Comparison of ENCODE assay signal across 1 cellular context in the genomic region with DNA sequence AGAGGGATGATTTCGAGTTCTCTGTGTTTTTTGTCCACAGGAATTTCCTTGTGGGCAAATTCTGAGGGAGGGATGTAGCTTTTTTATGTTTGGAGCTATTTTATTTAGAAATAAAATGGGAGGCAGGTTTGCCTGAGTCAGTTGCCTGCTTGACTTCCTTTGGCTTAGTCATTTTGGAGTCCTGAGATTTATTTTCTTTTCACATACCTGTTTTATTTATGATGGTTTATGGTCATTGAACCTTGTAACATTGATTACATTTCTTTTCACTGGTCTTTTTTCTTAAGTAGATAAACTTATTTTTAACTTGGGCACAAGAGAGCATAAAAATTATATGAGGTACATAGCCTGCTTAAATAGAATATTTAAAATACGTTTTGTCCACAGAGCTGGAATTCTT.
TF ChIP-seq lines count a peak whose summit lies in the region.

No MANE protein-coding gene starts in this region.

TF ChIP-seq in WTC11, 78 proteins besides CTCF, POLR2A, EP300 and RAD21 (continued from another document):
- TF ChIP-seq, protein P1, sequence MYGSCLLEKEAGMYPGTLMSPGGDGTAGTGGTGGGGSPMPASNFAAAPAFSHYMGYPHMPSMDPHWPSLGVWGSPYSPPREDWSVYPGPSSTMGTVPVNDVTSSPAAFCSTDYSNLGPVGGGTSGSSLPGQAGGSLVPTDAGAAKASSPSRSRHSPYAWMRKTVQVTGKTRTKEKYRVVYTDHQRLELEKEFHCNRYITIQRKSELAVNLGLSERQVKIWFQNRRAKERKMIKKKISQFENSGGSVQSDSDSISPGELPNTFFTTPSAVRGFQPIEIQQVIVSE (CRISPR knock-in tag; IDR thresholded peaks at IDR 0.05; ENCODE audit: borderline replicate concordance): no peak
- TF ChIP-seq MAX (CRISPR knock-in tag; IDR thresholded peaks at IDR 0.05) (no peak), PREB (CRISPR knock-in tag; IDR thresholded peaks at IDR 0.05; ENCODE audit: borderline replicate concordance) (no peak), MXD4 (CRISPR knock-in tag; IDR thresholded peaks at IDR 0.05; ENCODE audit: borderline replicate concordance) (no peak), ZNF396 (CRISPR knock-in tag; IDR thresholded peaks at IDR 0.05; ENCODE audit: borderline replicate concordance) (no peak), ZNF532 (CRISPR knock-in tag; IDR thresholded peaks at IDR 0.05; ENCODE audit: borderline replicate concordance) (no peak), ELF4 (CRISPR knock-in tag; IDR thresholded peaks at IDR 0.05; ENCODE audit: low read depth) (no peak), USF2 (CRISPR knock-in tag; IDR thresholded peaks at IDR 0.05) (no peak), ZNF263 (CRISPR knock-in tag; IDR thresholded peaks at IDR 0.05; ENCODE audit: low read depth) (no peak), PRDM15 (CRISPR knock-in tag; IDR thresholded peaks at IDR 0.05) (no peak)
- TF ChIP-seq, protein P2, sequence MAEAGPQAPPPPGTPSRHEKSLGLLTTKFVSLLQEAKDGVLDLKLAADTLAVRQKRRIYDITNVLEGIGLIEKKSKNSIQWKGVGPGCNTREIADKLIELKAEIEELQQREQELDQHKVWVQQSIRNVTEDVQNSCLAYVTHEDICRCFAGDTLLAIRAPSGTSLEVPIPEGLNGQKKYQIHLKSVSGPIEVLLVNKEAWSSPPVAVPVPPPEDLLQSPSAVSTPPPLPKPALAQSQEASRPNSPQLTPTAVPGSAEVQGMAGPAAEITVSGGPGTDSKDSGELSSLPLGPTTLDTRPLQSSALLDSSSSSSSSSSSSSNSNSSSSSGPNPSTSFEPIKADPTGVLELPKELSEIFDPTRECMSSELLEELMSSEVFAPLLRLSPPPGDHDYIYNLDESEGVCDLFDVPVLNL (CRISPR knock-in tag; IDR thresholded peaks at IDR 0.05; ENCODE audit: borderline replicate concordance, low read depth): no peak
